ENCODE assay signal across 10 cellular contexts in genomic region chr11:1557904-1558831, GRCh38. TPM values are rescaled to one million over a fixed set of nuclear protein-coding genes. Genes with fewer than 3 reads are reported as not detected.
DNase-seq lines count a peak whose midpoint lies in the region; ATAC-seq and TF ChIP-seq lines count a peak whose summit lies in the region.
"Had no signal": no experiment of that assay in that cellular context is flagged by ENCODE, and none has a peak within 500 bp of the region (broad histone marks: within the 10 kb centered on the region; RNA-seq: fewer than 3 reads in every experiment).

No MANE protein-coding gene starts in this region.

- H3K36me3 ChIP-seq in BJ (ENCODE audit: control insufficient read depth, insufficient read depth, low read length) = peaks cover 4% of the 10 kb centered on the region

- CTCF ChIA-PET in BJ (lab: Yijun Ruan, JAX) = interaction anchor here (0.6 to 6.5 kb wide), 5 partner anchors 11 to 136 kb away, joined by 3 to 62 read pairs (median 3); partner anchors contain the start of gene DUSP8

- TF ChIP-seq CTCF in BJ (IDR thresholded peaks at IDR 0.05; ENCODE audit: insufficient read depth, low read depth, low read length) (no peak), osteocyte (IDR thresholded peaks at IDR 0.05) (no peak), GM10266 (IDR thresholded peaks at IDR 0.05; ENCODE audit: control insufficient read depth, insufficient read depth, low read depth, missing control alignments) (no peak)

- no peaks in the 10 kb centered on the region for H3K27me3 Mint-ChIP-seq in osteocyte (ENCODE audit: unreplicated experiment)
- H3K27me3 Mint-ChIP-seq in activated naive CD8-positive, alpha-beta T cell treated with anti-CD3 and anti-CD28 coated beads, Interleukin-2, amount 50 U/mL, for 24 hours = peaks cover 2% of the 10 kb centered on the region
- H3K27me3 Mint-ChIP-seq in activated T-cell treated with anti-CD3 and anti-CD28 coated beads, Interleukin-2, amount 50 U/mL, for 24 hours = peaks cover 7% of the 10 kb centered on the region

- peak overlapping the region; percentile 18 for H3K4me3 Mint-ChIP-seq in osteocyte (ENCODE audit: unreplicated experiment)
- no peak overlapping the region for H3K4me3 Mint-ChIP-seq in activated naive CD8-positive, alpha-beta T cell treated with anti-CD3 and anti-CD28 coated beads, Interleukin-2, amount 50 U/mL, for 24 hours
- H3K4me3 Mint-ChIP-seq in activated T-cell treated with anti-CD3 and anti-CD28 coated beads, Interleukin-2, amount 50 U/mL, for 24 hours = no peak overlapping the region
- H3K4me3 Mint-ChIP-seq: dendritic cell treated with granulocyte-macrophage colony-stimulating factor and Interleukin-4, amounts not matched to agents 40 ng/mL and 50 ng/mL, for 4 days had no signal

- no peaks in the 10 kb centered on the region for H3K27me3 ChIP-seq in BJ (ENCODE audit: control insufficient read depth, insufficient read depth, low read length)

- DNase-seq in BJ (ENCODE audit: low read depth) (peak; percentile 39), SW480 (ENCODE audit: low spot score) (peak; percentile 55), fibroblast of the conjunctiva (ENCODE audit: low read depth) (peak; percentile 24), osteocyte (ENCODE audit: extremely low spot score, unreplicated experiment) (peak; percentile 87), GM10266 (ENCODE audit: extremely low spot score) (no peak), SHP77 (lab: John Stamatoyannopoulos, UW) (no peak)
- DNase-seq in activated naive CD8-positive, alpha-beta T cell treated with anti-CD3 and anti-CD28 coated beads, Interleukin-2, amount 50 U/mL, for 24 hours = no peak
- DNase-seq in activated T-cell treated with anti-CD3 and anti-CD28 coated beads, Interleukin-2, amount 50 U/mL, for 24 hours = no peak
- DNase-seq: DND-41 had no signal

- no peaks in the 10 kb centered on the region for H3K9me3 Mint-ChIP-seq in osteocyte (ENCODE audit: unreplicated experiment)
- no peaks in the 10 kb centered on the region for H3K9me3 Mint-ChIP-seq in activated naive CD8-positive, alpha-beta T cell treated with anti-CD3 and anti-CD28 coated beads, Interleukin-2, amount 50 U/mL, for 24 hours
- no peaks in the 10 kb centered on the region for H3K9me3 Mint-ChIP-seq in activated T-cell treated with anti-CD3 and anti-CD28 coated beads, Interleukin-2, amount 50 U/mL, for 24 hours
- H3K9me3 Mint-ChIP-seq: dendritic cell treated with granulocyte-macrophage colony-stimulating factor and Interleukin-4, amounts not matched to agents 40 ng/mL and 50 ng/mL, for 4 days had no signal

- peaks cover 4% of the 10 kb centered on the region for H3K36me3 Mint-ChIP-seq in osteocyte (ENCODE audit: unreplicated experiment)
- no peaks in the 10 kb centered on the region for H3K36me3 Mint-ChIP-seq in activated naive CD8-positive, alpha-beta T cell treated with anti-CD3 and anti-CD28 coated beads, Interleukin-2, amount 50 U/mL, for 24 hours (ENCODE audit: low read depth)
- peaks cover 12% of the 10 kb centered on the region for H3K36me3 Mint-ChIP-seq in activated T-cell treated with anti-CD3 and anti-CD28 coated beads, Interleukin-2, amount 50 U/mL, for 24 hours (ENCODE audit: low read depth)

- POLR2A ChIA-PET in BJ (lab: Charles Lee) = no interaction called here

- H3K27ac Mint-ChIP-seq in osteocyte (ENCODE audit: unreplicated experiment) = peak overlapping the region; percentile 89
- H3K27ac Mint-ChIP-seq in activated naive CD8-positive, alpha-beta T cell treated with anti-CD3 and anti-CD28 coated beads, Interleukin-2, amount 50 U/mL, for 24 hours = no peak overlapping the region
- H3K27ac Mint-ChIP-seq in activated T-cell treated with anti-CD3 and anti-CD28 coated beads, Interleukin-2, amount 50 U/mL, for 24 hours = no peak overlapping the region
- H3K27ac Mint-ChIP-seq: dendritic cell treated with granulocyte-macrophage colony-stimulating factor and Interleukin-4, amounts not matched to agents 40 ng/mL and 50 ng/mL, for 4 days had no signal

- peaks cover 29% of the 10 kb centered on the region for H3K4me1 Mint-ChIP-seq in osteocyte (ENCODE audit: unreplicated experiment)
- no peaks in the 10 kb centered on the region for H3K4me1 Mint-ChIP-seq in activated naive CD8-positive, alpha-beta T cell treated with anti-CD3 and anti-CD28 coated beads, Interleukin-2, amount 50 U/mL, for 24 hours
- no peaks in the 10 kb centered on the region for H3K4me1 Mint-ChIP-seq in activated T-cell treated with anti-CD3 and anti-CD28 coated beads, Interleukin-2, amount 50 U/mL, for 24 hours (ENCODE audit: low read depth)

- H3K4me3 ChIP-seq in BJ (ENCODE audit: low read depth, low read length) = no peak overlapping the region

- no peak for ATAC-seq in activated naive CD8-positive, alpha-beta T cell treated with anti-CD3 and anti-CD28 coated beads, Interleukin-2, amount 50 U/mL, for 24 hours

RNA-seq across cellular contexts. Expression of gene DUSP8, which starts 13.9 kb away (rescaled TPM):
- polyA plus RNA-seq in BJ (2011; rRNA removed) = 1.9 and 3.4 TPM in 2 replicates
- polyA minus RNA-seq in BJ (2011; rRNA and poly(A)+ RNA removed) = 3.0 and 3.7 TPM in 2 replicates
- total RNA-seq in osteocyte = 5.4 and 7.7 TPM in 2 replicates

RNA-seq across cellular contexts. Expression of gene KRTAP5-1, which starts 26.9 kb away (rescaled TPM):
- polyA plus RNA-seq in BJ (2011; rRNA removed) = not detected in 2 replicates
- polyA minus RNA-seq in BJ (2011; rRNA and poly(A)+ RNA removed) = not detected in 2 replicates
- total RNA-seq in osteocyte = not detected in 2 replicates

RNA-seq across cellular contexts. Expression of gene KRTAP5-2, which starts 39.9 kb away (rescaled TPM):
- polyA plus RNA-seq in BJ (2011; rRNA removed) = not detected in 2 replicates
- polyA minus RNA-seq in BJ (2011; rRNA and poly(A)+ RNA removed) = not detected in 2 replicates
- not detected in 2 replicates for total RNA-seq in osteocyte

RNA-seq across cellular contexts. Expression of gene KRTAP5-3, which starts 50.1 kb away (rescaled TPM):
- not detected in 2 replicates for polyA plus RNA-seq in BJ (2011; rRNA removed)
- polyA minus RNA-seq in BJ (2011; rRNA and poly(A)+ RNA removed) = not detected in 2 replicates
- total RNA-seq in osteocyte = not detected in 2 replicates

Comparison
In these comparisons a context has a peak if more than half of its experiments do, and no peak if none do; other contexts are left out.
1. DNase-seq: peak in BJ (single experiment), SW480 (single experiment), fibroblast of the conjunctiva (single experiment) and osteocyte (single experiment); none in activated naive CD8-positive, alpha-beta T cell treated with anti-CD3 and anti-CD28 coated beads, Interleukin-2, amount 50 U/mL, for 24 hours (single experiment), GM10266 (single experiment), SHP77 (0 of 2) and activated T-cell treated with anti-CD3 and anti-CD28 coated beads, Interleukin-2, amount 50 U/mL, for 24 hours (single experiment).